ENCODE assay signal across 10 cellular contexts in the genomic region with DNA sequence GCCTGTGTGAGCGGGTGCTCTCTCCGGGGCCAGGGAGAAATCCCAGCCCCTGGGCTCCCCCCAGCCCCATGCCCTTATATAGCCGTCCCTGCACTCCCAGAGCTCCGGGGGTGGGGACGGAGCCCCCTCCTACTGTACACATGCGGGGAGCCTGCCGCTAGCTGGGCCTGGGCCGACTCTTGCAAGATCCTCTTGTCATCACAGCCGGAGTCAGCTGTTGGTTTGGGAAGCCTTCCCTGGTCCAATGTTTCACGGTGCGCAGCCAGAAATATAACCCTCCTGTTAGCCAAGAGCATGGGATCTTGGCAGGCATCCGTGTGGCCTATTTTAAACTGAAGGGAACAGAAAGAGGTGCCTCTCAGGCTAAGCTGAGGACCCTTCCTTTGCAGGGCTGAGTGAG.
DNase-seq lines count a peak whose midpoint lies in the region; ATAC-seq and TF ChIP-seq lines count a peak whose summit lies in the region.
"Had no signal": no experiment of that assay in that cellular context is flagged by ENCODE, and none has a peak within 500 bp of the region (broad histone marks: within the 10 kb centered on the region; RNA-seq: fewer than 3 reads in every experiment).

No MANE protein-coding gene starts in this region.

- H3K9me3 ChIP-seq in WERI-Rb-1 (ENCODE audit: severe bottlenecking) (no peaks in the 10 kb centered on the region), endodermal cell (ENCODE audit: control insufficient read depth, low read length) (no peaks in the 10 kb centered on the region), MM.1S (replicated peaks; ENCODE audit: insufficient read depth, low read length) (no peaks in the 10 kb centered on the region)

- H3K9ac ChIP-seq in endodermal cell (ENCODE audit: extremely low read depth, low read length, poor library complexity, severe bottlenecking) (no peak overlapping the region), MM.1S (ENCODE audit: low read length) (no peak overlapping the region)

- no peak overlapping the region for H3K4me3 Mint-ChIP-seq in endodermal cell
- H3K4me3 Mint-ChIP-seq: memory B cell had no signal

- no peaks in the 10 kb centered on the region for H3K79me2 ChIP-seq in MM.1S (ENCODE audit: low read length)

- H3K9me2 ChIP-seq in MM.1S (replicated peaks; ENCODE audit: insufficient read depth, low read length), result no peaks in the 10 kb centered on the region

- H3K9me3 Mint-ChIP-seq in endodermal cell, result no peaks in the 10 kb centered on the region
- H3K9me3 Mint-ChIP-seq: memory B cell had no signal

- DNase-seq in AG09319 (ENCODE audit: extremely low read depth, low read depth), result peak; percentile 19
- DNase-seq in WERI-Rb-1, result no peak
- DNase-seq in head of caudate nucleus, result peak in 40 of 42 donors; percentile 11 to 85 (median 52)
- DNase-seq in occipital lobe (lab: John Stamatoyannopoulos, UW), result peak; percentile 76
- DNase-seq in endodermal cell, result no peak
- no peak for DNase-seq in MM.1S
- DNase-seq: NCI-H187 treated with DMSO at 0.1 percent for 48 hours had no signal

- 91 to 94% methylated on average over 9 to 12 of the region's 12 CpGs for WGBS in endodermal cell (ENCODE audit: insufficient coverage in 1 of 2, insufficient read length in 1 of 2), 2 experiments

- intact Hi-C loops in head of caudate nucleus (cut with DNase I), result no loop called here

- peaks cover 5% of the 10 kb centered on the region for H3K36me3 Mint-ChIP-seq in endodermal cell (ENCODE audit: low read depth)
- H3K36me3 Mint-ChIP-seq: memory B cell had no signal

- no peak overlapping the region for H3K4me3 ChIP-seq in WERI-Rb-1 (ENCODE audit: low read depth, low read length)
- H3K4me3 ChIP-seq in endodermal cell (ENCODE audit: low read length), result no peak overlapping the region
- no peak overlapping the region for H3K4me3 ChIP-seq in MM.1S (ENCODE audit: low read length)

- H3K27me3 ChIP-seq in WERI-Rb-1 (ENCODE audit: insufficient read depth, low read depth, severe bottlenecking), result no peaks in the 10 kb centered on the region
- no peaks in the 10 kb centered on the region for H3K27me3 ChIP-seq in endodermal cell (ENCODE audit: control insufficient read depth, insufficient read depth, low read length, poor library complexity, severe bottlenecking)
- peaks cover 99% of the 10 kb centered on the region for H3K27me3 ChIP-seq in MM.1S (replicated peaks; ENCODE audit: insufficient read depth, low read length)

- peak overlapping the region; percentile 55 for H3K27ac ChIP-seq in WERI-Rb-1
- H3K27ac ChIP-seq in endodermal cell (ENCODE audit: low read depth, low read length), result no peak overlapping the region
- no peak overlapping the region for H3K27ac ChIP-seq in MM.1S (ENCODE audit: low read length)

- H3K36me3 ChIP-seq in WERI-Rb-1 (peaks cover 80% of the 10 kb centered on the region), endodermal cell (ENCODE audit: control insufficient read depth, insufficient read depth, low read length) (no peaks in the 10 kb centered on the region), MM.1S (replicated peaks; ENCODE audit: insufficient read depth, low read length) (no peaks in the 10 kb centered on the region)

- H2AFZ ChIP-seq in MM.1S (ENCODE audit: low read length), result no peak overlapping the region

- H3K4me2 ChIP-seq in MM.1S (ENCODE audit: low read depth, low read length), result no peak overlapping the region

- peaks cover 15% of the 10 kb centered on the region for H3K4me1 ChIP-seq in endodermal cell (ENCODE audit: control insufficient read depth, insufficient read depth, low read length)
- H3K4me1 ChIP-seq in MM.1S (ENCODE audit: low read length), result no peaks in the 10 kb centered on the region

- TF ChIP-seq CTCF in AG09319 (IDR thresholded peaks at IDR 0.05; ENCODE audit: low read depth, low read length) (no peak), WERI-Rb-1 (IDR thresholded peaks at IDR 0.05; ENCODE audit: low read depth, low read length) (no peak), endodermal cell (conservative IDR thresholded peaks at IDR 0.05) (no peak), MM.1S (IDR thresholded peaks at IDR 0.05; ENCODE audit: low read length) (no peak)

- ATAC-seq in GM19455 (IDR thresholded peaks at IDR 0.05; ENCODE audit: unreplicated experiment) (no peak), GM21529 (IDR thresholded peaks at IDR 0.05; ENCODE audit: unreplicated experiment) (no peak)

- H3K27me3 Mint-ChIP-seq in endodermal cell (ENCODE audit: insufficient read depth), result peaks cover 6% of the 10 kb centered on the region

- no peaks in the 10 kb centered on the region for H4K20me1 ChIP-seq in MM.1S (ENCODE audit: insufficient read depth, low read length)

- no peak overlapping the region for H3K27ac Mint-ChIP-seq in endodermal cell
- H3K27ac Mint-ChIP-seq: memory B cell had no signal

- H3F3A ChIP-seq in MM.1S (ENCODE audit: insufficient read depth, low read length), result no peaks in the 10 kb centered on the region

- peaks cover 74% of the 10 kb centered on the region for H3K4me1 Mint-ChIP-seq in endodermal cell

Comparison
In these comparisons a context has a peak if more than half of its experiments do, and no peak if none do; other contexts are left out.
1. DNase-seq: peak in AG09319 (single experiment), head of caudate nucleus (40 of 42) and occipital lobe (single experiment); none in WERI-Rb-1 (single experiment), endodermal cell (single experiment) and MM.1S (single experiment).